ENCODE assay signal across 14 cellular contexts in genomic region chr6:28496099-28496779, GRCh38. TPM values are rescaled to one million over a fixed set of nuclear protein-coding genes. Genes with fewer than 3 reads are reported as not detected.
DNase-seq lines count a peak whose midpoint lies in the region; ATAC-seq and TF ChIP-seq lines count a peak whose summit lies in the region.
"Had no signal": no experiment of that assay in that cellular context is flagged by ENCODE, and none has a peak within 500 bp of the region (broad histone marks: within the 10 kb centered on the region; RNA-seq: fewer than 3 reads in every experiment).

No MANE protein-coding gene starts in this region.

- no peak overlapping the region for H3K27ac ChIP-seq in CD8-positive, alpha-beta T cell (ENCODE audit: low read depth, low read length)

- H3K9me3 Mint-ChIP-seq in CD8-positive, alpha-beta T cell = no peaks in the 10 kb centered on the region
- H3K9me3 Mint-ChIP-seq: stimulated activated memory B cell treated with anti-CD40 and anti-IgM and Interleukin-4, amounts not matched to agents 10 μg/mL and 1 μg/mL and 100 μg/mL, for 72 hours; T-cell had no signal

- peaks cover 35% of the 10 kb centered on the region for H3K27me3 Mint-ChIP-seq in CD8-positive, alpha-beta T cell (ENCODE audit: low read depth)

- intact Hi-C loops in CD8-positive, alpha-beta T cell (cut with DNase I, micrococcal nuclease) = loop anchor here (1.0 to 5.0 kb wide), 3 partner anchors 84 to 189 kb away; a partner anchor contains a TSS

- peak; percentile 1 for DNase-seq in NCI-H345 (lab: John Stamatoyannopoulos, UW)
- no peak for DNase-seq in NCI-H345 treated with DMSO at 0.1 percent for 48 hours (lab: John Stamatoyannopoulos, UW; ENCODE audit: unreplicated experiment)
- DNase-seq in NCI-H2227 (lab: John Stamatoyannopoulos, UW; ENCODE audit: unreplicated experiment) = peak; percentile 20
- DNase-seq in cerebellar cortex (ENCODE audit: low spot score) = peak; percentile 25
- no peak for DNase-seq in retinal pigment epithelial cell (ENCODE audit: low read depth)
- no peak for DNase-seq in CD8-positive, alpha-beta T cell
- no peak for DNase-seq in HT-29 (ENCODE audit: low spot score)
- no peak for DNase-seq in A172 (ENCODE audit: low spot score)
- DNase-seq: activated CD8-positive, alpha-beta memory T cell treated with anti-CD3 and anti-CD28 coated beads, Interleukin-2, amount 50 U/mL, for 4 hours; NCI-H2081; small intestine; T-cell had no signal

- POLR2A ChIA-PET in CD8-positive, alpha-beta T cell (lab: Charles Lee) = no interaction called here

- no peak for ATAC-seq in CD8-positive, alpha-beta T cell
- ATAC-seq: stimulated activated memory B cell treated with anti-CD40 and anti-IgM and Interleukin-4, amounts not matched to agents 10 μg/mL and 1 μg/mL and 100 μg/mL, for 72 hours; T-cell had no signal

- H3K27ac Mint-ChIP-seq in CD8-positive, alpha-beta T cell = no peak overlapping the region
- H3K27ac Mint-ChIP-seq: stimulated activated memory B cell treated with anti-CD40 and anti-IgM and Interleukin-4, amounts not matched to agents 10 μg/mL and 1 μg/mL and 100 μg/mL, for 72 hours; T-cell had no signal

- no peaks in the 10 kb centered on the region for H3K36me3 Mint-ChIP-seq in CD8-positive, alpha-beta T cell
- H3K36me3 Mint-ChIP-seq: stimulated activated memory B cell treated with anti-CD40 and anti-IgM and Interleukin-4, amounts not matched to agents 10 μg/mL and 1 μg/mL and 100 μg/mL, for 72 hours; T-cell had no signal

- no peaks in the 10 kb centered on the region for H3K4me1 Mint-ChIP-seq in CD8-positive, alpha-beta T cell (ENCODE audit: low read depth)

- CTCF ChIA-PET in CD8-positive, alpha-beta T cell (lab: Charles Lee) = interaction anchor here (1.6 kb wide), 2 partner anchors 84 to 89 kb away, joined by 6 read pairs; no protein-coding TSS in a partner anchor

- no peaks in the 10 kb centered on the region for H3K4me1 ChIP-seq in CD8-positive, alpha-beta T cell (ENCODE audit: insufficient read depth, low read length)

- H3K4me3 ChIP-seq in retinal pigment epithelial cell (ENCODE audit: low read length) = no peak overlapping the region
- H3K4me3 ChIP-seq in CD8-positive, alpha-beta T cell (ENCODE audit: low read depth, low read length) = no peak overlapping the region

- no peaks in the 10 kb centered on the region for H3K36me3 ChIP-seq in CD8-positive, alpha-beta T cell (ENCODE audit: insufficient read depth, low read length)

- H3K9me3 ChIP-seq in CD8-positive, alpha-beta T cell (ENCODE audit: low read length) = no peaks in the 10 kb centered on the region

- TF ChIP-seq CTCF in retinal pigment epithelial cell (conservative IDR thresholded peaks at IDR 0.05; ENCODE audit: low read depth, low read length) = peak; percentile 13
- no peak for TF ChIP-seq CTCF in CD8-positive, alpha-beta T cell (IDR thresholded peaks at IDR 0.05)

- H3K4me3 Mint-ChIP-seq in CD8-positive, alpha-beta T cell = no peak overlapping the region
- H3K4me3 Mint-ChIP-seq: stimulated activated memory B cell treated with anti-CD40 and anti-IgM and Interleukin-4, amounts not matched to agents 10 μg/mL and 1 μg/mL and 100 μg/mL, for 72 hours; T-cell had no signal

- no peaks in the 10 kb centered on the region for H3K27me3 ChIP-seq in CD8-positive, alpha-beta T cell (ENCODE audit: insufficient read depth, low read length)

RNA-seq across cellular contexts. Expression of gene GPX6, which starts 19.4 kb away (rescaled TPM):
- not detected for total RNA-seq in CD8-positive, alpha-beta T cell
- not detected in 2 replicates for total RNA-seq in HT-29 (2014; rRNA removed; shearing (Covaris generic))
- total RNA-seq in A172 (2014; rRNA removed; shearing (Covaris generic)) = not detected in 2 replicates
- total RNA-seq: cardiac septum, T-cell had no signal

RNA-seq across cellular contexts. Expression of gene GPX5, which starts 29.4 kb away (rescaled TPM):
- not detected for total RNA-seq in CD8-positive, alpha-beta T cell
- total RNA-seq in HT-29 (2014; rRNA removed; shearing (Covaris generic)) = not detected in 2 replicates
- not detected in 2 replicates for total RNA-seq in A172 (2014; rRNA removed; shearing (Covaris generic))
- total RNA-seq: cardiac septum, T-cell had no signal

RNA-seq across cellular contexts. Expression of gene ZSCAN23, which starts 52.9 kb away (rescaled TPM):
- total RNA-seq in CD8-positive, alpha-beta T cell = not detected
- total RNA-seq in HT-29 (2014; rRNA removed; shearing (Covaris generic)) = 0.64 and 1.1 TPM in 2 replicates
- total RNA-seq in A172 (2014; rRNA removed; shearing (Covaris generic)) = 1.0 and 3.2 TPM in 2 replicates

Comparison
In these comparisons a context has a peak if more than half of its experiments do, and no peak if none do; other contexts are left out.
1. DNase-seq: peak in NCI-H345 (single experiment), NCI-H2227 (single experiment) and cerebellar cortex (single experiment); none in NCI-H345 treated with DMSO at 0.1 percent for 48 hours (single experiment), retinal pigment epithelial cell (single experiment), CD8-positive, alpha-beta T cell (0 of 7), HT-29 (single experiment) and A172 (single experiment).